In the genomic region with DNA sequence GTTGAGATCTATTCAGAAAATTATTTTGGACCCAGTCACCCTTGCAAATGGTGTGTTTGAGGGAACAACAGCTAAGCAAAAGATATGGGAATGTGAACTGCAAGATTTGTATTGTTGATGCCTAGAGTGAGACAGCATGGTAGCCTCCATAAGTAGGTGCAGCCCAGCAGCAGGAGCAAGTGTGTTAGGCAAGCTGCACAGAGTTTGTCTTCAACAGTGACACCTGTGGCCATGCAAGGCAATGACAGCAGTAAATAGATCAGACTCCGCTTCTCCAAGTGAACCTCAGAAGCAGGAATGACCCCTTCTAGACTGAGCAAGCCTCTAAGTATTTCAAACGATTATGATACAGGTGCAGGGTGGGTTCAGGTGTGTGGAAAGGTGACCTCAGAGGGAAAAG, we compare ENCODE assay signal across 17 cellular contexts.
A peak's percentile ranks its signal among the peaks of the same experiment; 100 is the strongest.
DNase-seq lines count a peak whose midpoint lies in the region; ATAC-seq, FAIRE-seq and TF ChIP-seq lines count a peak whose summit lies in the region.
"Had no signal": no experiment of that assay in that cellular context is flagged by ENCODE, and none has a peak within 500 bp of the region (broad histone marks: within the 10 kb centered on the region; RNA-seq: fewer than 3 reads in every experiment).

No MANE protein-coding gene starts in this region.

- peaks cover 3% of the 10 kb centered on the region for H3K27me3 Mint-ChIP-seq in astrocyte (ENCODE audit: low read depth, unreplicated experiment)
- H3K27me3 Mint-ChIP-seq: activated CD4-positive, alpha-beta memory T cell treated with anti-CD3 and anti-CD28 coated beads, Interleukin-2, amount 10 ng/mL, durations not matched to agents 7 days and 5 days; activated naive CD8-positive, alpha-beta T cell; memory B cell; stimulated activated naive CD8-positive, alpha-beta T cell treated with anti-CD3 and anti-CD28 coated beads, Interleukin-15, Interleukin-2, amounts not matched to agents 100 ng/mL and 50 ng/mL, for 24 hours had no signal

- H3K36me3 ChIP-seq in astrocyte (ENCODE audit: insufficient read depth, low read length): no peaks in the 10 kb centered on the region
- H3K36me3 ChIP-seq in kidney epithelial cell (ENCODE audit: control insufficient read depth, insufficient read depth, low read length): no peaks in the 10 kb centered on the region

- H3K27me3 ChIP-seq in astrocyte (ENCODE audit: insufficient read depth, low read length): no peaks in the 10 kb centered on the region
- no peaks in the 10 kb centered on the region for H3K27me3 ChIP-seq in kidney epithelial cell (ENCODE audit: control insufficient read depth, insufficient read depth, low read length)

- H3K4me1 Mint-ChIP-seq in astrocyte (ENCODE audit: low read depth, unreplicated experiment): no peaks in the 10 kb centered on the region
- H3K4me1 Mint-ChIP-seq: activated CD4-positive, alpha-beta memory T cell treated with anti-CD3 and anti-CD28 coated beads, Interleukin-2, amount 10 ng/mL, durations not matched to agents 7 days and 5 days; memory B cell had no signal

- H2AFZ ChIP-seq in astrocyte (ENCODE audit: low read depth, low read length): no peak overlapping the region

- H3K4me3 ChIP-seq in HFF-Myc (replicated peaks; ENCODE audit: low read depth, low read length) (no peak overlapping the region), astrocyte (ENCODE audit: insufficient read depth, low read depth, low read length) (no peak overlapping the region), kidney epithelial cell (ENCODE audit: low read depth, low read length) (no peak overlapping the region)

- no peaks in the 10 kb centered on the region for H3K79me2 ChIP-seq in astrocyte (ENCODE audit: insufficient read depth, low read length)

- peaks cover 3% of the 10 kb centered on the region for H3K36me3 Mint-ChIP-seq in astrocyte (ENCODE audit: low read depth, unreplicated experiment)

- no peak overlapping the region for H3K27ac Mint-ChIP-seq in astrocyte (ENCODE audit: unreplicated experiment)
- H3K27ac Mint-ChIP-seq: activated CD4-positive, alpha-beta memory T cell treated with anti-CD3 and anti-CD28 coated beads, Interleukin-2, amount 10 ng/mL, durations not matched to agents 7 days and 5 days; activated naive CD8-positive, alpha-beta T cell; memory B cell; stimulated activated naive CD8-positive, alpha-beta T cell treated with anti-CD3 and anti-CD28 coated beads, Interleukin-15, Interleukin-2, amounts not matched to agents 100 ng/mL and 50 ng/mL, for 24 hours had no signal

- H3K4me1 ChIP-seq in astrocyte (ENCODE audit: insufficient read depth, low read length): no peaks in the 10 kb centered on the region

- ATAC-seq in GM19463 (IDR thresholded peaks at IDR 0.05; ENCODE audit: unreplicated experiment): no peak

- H3K9ac ChIP-seq in astrocyte (ENCODE audit: low read length): no peak overlapping the region

- peak; percentile 38 for TF ChIP-seq CTCF in HFF-Myc (IDR thresholded peaks at IDR 0.05; ENCODE audit: low read depth, low read length, missing control alignments)
- peak; percentile 30 for TF ChIP-seq CTCF in astrocyte (IDR thresholded peaks at IDR 0.05; ENCODE audit: insufficient read depth, low read depth, low read length)
- peak; percentile 12 for TF ChIP-seq CTCF in kidney epithelial cell (IDR thresholded peaks at IDR 0.05; ENCODE audit: insufficient read depth, low read length, poor library complexity, severe bottlenecking)

- no peak for FAIRE-seq in astrocyte (lab: Jason Lieb, UNC)

- DNase-seq in DMS53 treated with DMSO at 0.1 percent for 48 hours (lab: John Stamatoyannopoulos, UW; ENCODE audit: unreplicated experiment) (peak; percentile 3), HFF-Myc (ENCODE audit: extremely low read depth, low read depth) (no peak), astrocyte (ENCODE audit: low read depth) (no peak), kidney epithelial cell (ENCODE audit: low read depth) (no peak), MV-4-11 (lab: John Stamatoyannopoulos, UW) (no peak), COLO668 (lab: John Stamatoyannopoulos, UW; ENCODE audit: unreplicated experiment) (no peak), hepatic stellate cell (ENCODE audit: low spot score) (no peak)
- DNase-seq: activated CD4-positive, alpha-beta memory T cell treated with anti-CD3 and anti-CD28 coated beads, Interleukin-2, amount 10 ng/mL, durations not matched to agents 7 days and 5 days; effector CD4-positive, alpha-beta T cell; hypothalamus; NCI-H1930; stimulated activated CD4-positive, alpha-beta T cell treated with anti-CD3 and anti-CD28 coated beads, Interleukin-2, amount 100 ng/mL, for 48 hours; T-helper 2 cell had no signal

- no peak overlapping the region for H3K27ac ChIP-seq in astrocyte (ENCODE audit: low read depth, low read length)

- H4K20me1 ChIP-seq in astrocyte (ENCODE audit: insufficient read depth, low read length): no peaks in the 10 kb centered on the region

- no peak overlapping the region for H3K4me3 Mint-ChIP-seq in astrocyte (ENCODE audit: unreplicated experiment)
- H3K4me3 Mint-ChIP-seq: activated CD4-positive, alpha-beta memory T cell treated with anti-CD3 and anti-CD28 coated beads, Interleukin-2, amount 10 ng/mL, durations not matched to agents 7 days and 5 days; activated naive CD8-positive, alpha-beta T cell; memory B cell; stimulated activated naive CD8-positive, alpha-beta T cell treated with anti-CD3 and anti-CD28 coated beads, Interleukin-15, Interleukin-2, amounts not matched to agents 100 ng/mL and 50 ng/mL, for 24 hours had no signal

- peaks cover 24% of the 10 kb centered on the region for H3K9me3 Mint-ChIP-seq in astrocyte (ENCODE audit: unreplicated experiment)

- H3K9me3 ChIP-seq in astrocyte (ENCODE audit: insufficient read depth, low read depth, low read length): peaks cover 29% of the 10 kb centered on the region

- no peak overlapping the region for H3K4me2 ChIP-seq in astrocyte (ENCODE audit: low read length)
